22 cellular contexts compared by ENCODE assay signal in the genomic region with DNA sequence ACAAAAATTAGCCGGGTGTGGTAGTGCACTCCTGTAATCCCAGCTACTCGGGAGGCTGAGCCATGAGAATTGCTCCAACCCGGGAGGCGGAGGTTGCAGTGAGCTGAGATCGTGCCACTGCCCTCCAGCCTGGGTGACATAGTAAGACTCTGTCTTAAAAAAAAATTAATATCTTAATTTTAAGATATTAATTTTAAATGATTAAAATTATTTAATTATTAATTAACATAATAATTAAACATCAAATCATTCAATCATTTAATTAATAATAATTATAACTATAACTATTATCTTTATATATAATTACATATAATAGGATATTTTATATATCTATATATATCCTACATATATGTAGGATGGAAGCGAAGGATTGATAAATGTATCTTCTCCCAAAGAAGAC. TPM values are rescaled to one million over a fixed set of nuclear protein-coding genes. Genes with fewer than 3 reads are reported as not detected.
DNase-seq lines count a peak whose midpoint lies in the region; ATAC-seq, FAIRE-seq and TF ChIP-seq lines count a peak whose summit lies in the region.
"Had no signal": no experiment of that assay in that cellular context is flagged by ENCODE, and none has a peak within 500 bp of the region (broad histone marks: within the 10 kb centered on the region; RNA-seq: fewer than 3 reads in every experiment).

No MANE protein-coding gene starts in this region.

- H3K4me1 ChIP-seq in mesendoderm (ENCODE audit: control insufficient read depth, low read depth, low read length) (peaks cover 12% of the 10 kb centered on the region), upper lobe of left lung (peaks cover 0 to 7% (median 0%) of the 10 kb centered on the region in 4 donors)
- H3K4me1 ChIP-seq: BLaER1, Caco-2 had no signal

- H2BK120ac ChIP-seq in mesendoderm (ENCODE audit: low read depth, low read length) = no peak overlapping the region

- H3K36me3 ChIP-seq in mesendoderm (ENCODE audit: control insufficient read depth, insufficient read depth, low read length) = no peaks in the 10 kb centered on the region
- no peaks in the 10 kb centered on the region for H3K36me3 ChIP-seq in upper lobe of left lung
- H3K36me3 ChIP-seq: BLaER1 had no signal

- H2BK15ac ChIP-seq in mesendoderm (replicated peaks; ENCODE audit: low read depth) = no peak overlapping the region

- no peak overlapping the region for H3K56ac ChIP-seq in mesendoderm (ENCODE audit: low read length)

- no peak for TF ChIP-seq CTCF in upper lobe of left lung (IDR thresholded peaks at IDR 0.05)

- H2AK5ac ChIP-seq in mesendoderm (ENCODE audit: low read length) = no peak overlapping the region

- ATAC-seq in upper lobe of left lung (ENCODE audit: low FRiP score in 2 of 2) = no peak
- ATAC-seq in HG03439 (IDR thresholded peaks at IDR 0.05; ENCODE audit: unreplicated experiment) = no peak
- ATAC-seq: CD8-positive, alpha-beta T cell; GM12878 had no signal

- no peak overlapping the region for H3K23ac ChIP-seq in mesendoderm (ENCODE audit: low read length)

- no peak overlapping the region for H4K8ac ChIP-seq in mesendoderm (ENCODE audit: low read depth, low read length)

- H3K9me3 ChIP-seq in upper lobe of left lung = no peaks in the 10 kb centered on the region
- H3K9me3 ChIP-seq: BLaER1 had no signal

- no peak for TF ChIP-seq POLR2A in upper lobe of left lung (IDR thresholded peaks at IDR 0.05)

- H3K4ac ChIP-seq in mesendoderm (ENCODE audit: low read depth, low read length) = no peak overlapping the region

- H3K79me1 ChIP-seq in mesendoderm (ENCODE audit: low read length) = no peaks in the 10 kb centered on the region

- no peak for TF ChIP-seq EP300 in upper lobe of left lung (IDR thresholded peaks at IDR 0.05)

- H3K27me3 ChIP-seq in mesendoderm (ENCODE audit: insufficient read depth, low read length, poor library complexity) (no peaks in the 10 kb centered on the region), upper lobe of left lung (no peaks in the 10 kb centered on the region)
- H3K27me3 ChIP-seq: BLaER1 had no signal

- H3K79me2 ChIP-seq in mesendoderm (ENCODE audit: control insufficient read depth, insufficient read depth, low read length) = no peaks in the 10 kb centered on the region

- FAIRE-seq in G401.6 (lab: Jason Lieb, UNC) (peak; percentile 94), TTC549 (lab: Jason Lieb, UNC) (peak; percentile 74), frontal cortex (lab: Jason Lieb, UNC) (peak; percentile 92)
- FAIRE-seq: GM12878, GM19239, H1 had no signal

- H2BK5ac ChIP-seq in mesendoderm (ENCODE audit: low read length) = no peak overlapping the region

- no peak overlapping the region for H3K4me3 ChIP-seq in mesendoderm (ENCODE audit: low read length)
- no peak overlapping the region for H3K4me3 ChIP-seq in upper lobe of left lung
- H3K4me3 ChIP-seq: BLaER1, GM12878, GM23248 had no signal

- WGBS in mesendoderm (ENCODE audit: extremely low coverage, insufficient coverage, low lambda C conversion rate) = no CpG with 5 or more reads among the region's 6 CpGs
- 93 to 96% methylated on average over 6 of the region's 6 CpGs for WGBS in upper lobe of left lung, 2 donors

- no peak overlapping the region for H3K4me2 ChIP-seq in mesendoderm (ENCODE audit: low read length)
- H3K4me2 ChIP-seq: BLaER1 had no signal

- DNase-seq in frontal cortex (ENCODE audit: low spot score in 2 of 2) = no peak
- no peak for DNase-seq in mesendoderm
- DNase-seq in upper lobe of left lung = no peak
- no peak for DNase-seq in NCI-H526 treated with DMSO at 0.1 percent for 48 hours (lab: John Stamatoyannopoulos, UW)
- DNase-seq: CD4-positive, CD25-positive, alpha-beta regulatory T cell; CD8-positive, alpha-beta T cell; DMS153; DND-41; GDM1; GM23248; H7; HCEC 1CT had no signal

- no peak overlapping the region for H4K5ac ChIP-seq in mesendoderm (ENCODE audit: low read length)

- H3K9ac ChIP-seq in mesendoderm (ENCODE audit: low read length) = no peak overlapping the region
- H3K9ac ChIP-seq: BLaER1, GM23248 had no signal

- no peak overlapping the region for H3K27ac ChIP-seq in mesendoderm (ENCODE audit: low read depth, low read length)
- no peak overlapping the region for H3K27ac ChIP-seq in upper lobe of left lung
- H3K27ac ChIP-seq: BLaER1, C4-2B, GM23248 had no signal

- peak overlapping the region; percentile 60 for H3K18ac ChIP-seq in mesendoderm (ENCODE audit: low read length)

RNA-seq across cellular contexts. Expression of gene HK1, which starts 1.8 kb away (rescaled TPM):
- total RNA-seq in frontal cortex (114 TPM), upper lobe of left lung (10 to 100 TPM; 60.8 to 98.5 (median 88.9) TPM)
- polyA plus RNA-seq in mesendoderm (2013, experiment 1 of 2) = 114 TPM
- 114 TPM for polyA plus RNA-seq in mesendoderm (2013, experiment 2 of 2)

RNA-seq across cellular contexts. Expression of gene HKDC1, which starts 56.4 kb away (rescaled TPM):
- 0.41 TPM for total RNA-seq in frontal cortex
- 0.28 TPM for polyA plus RNA-seq in mesendoderm (2013, experiment 1 of 2)
- polyA plus RNA-seq in mesendoderm (2013, experiment 2 of 2) = 0.31 TPM
- total RNA-seq in upper lobe of left lung = 10 to 100 TPM in 2 of 6 donors, 1 to 10 TPM in 4; 3.2 to 12.6 (median 7.5) TPM
- total RNA-seq: B cell had no signal
